ENCODE assay signal across 13 cellular contexts in the genomic region with DNA sequence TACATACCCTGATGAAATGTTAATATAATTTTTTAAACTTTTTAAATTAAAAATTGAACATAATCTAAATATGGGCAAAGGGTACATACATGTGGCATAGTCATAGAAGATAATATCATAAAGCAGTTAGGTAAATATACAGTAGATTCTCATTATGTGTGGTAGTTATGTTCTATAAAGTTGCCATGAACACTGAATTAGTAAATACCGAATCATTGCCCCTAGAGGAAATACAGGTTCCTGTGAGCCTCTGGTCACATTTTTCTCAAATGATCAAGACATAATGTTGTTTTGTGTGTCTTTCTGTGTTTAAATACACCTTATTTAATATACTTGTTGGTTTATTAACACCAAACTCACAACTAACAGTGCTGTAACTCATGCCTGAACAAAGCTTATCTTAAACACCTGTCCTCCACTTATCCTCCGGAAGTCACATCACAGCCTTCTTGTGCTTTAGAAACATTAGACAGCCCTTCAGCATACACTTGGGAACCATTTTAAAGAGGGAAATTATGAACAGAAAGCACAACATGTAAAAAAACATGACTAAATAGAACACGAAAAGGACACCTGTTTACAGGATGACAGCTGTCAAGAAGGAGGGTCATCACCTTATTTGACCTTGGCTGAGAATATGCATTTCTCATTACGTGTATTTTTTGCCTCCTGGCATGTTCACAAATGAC.
DNase-seq lines count a peak whose midpoint lies in the region; ATAC-seq, FAIRE-seq and TF ChIP-seq lines count a peak whose summit lies in the region.
"Had no signal": no experiment of that assay in that cellular context is flagged by ENCODE, and none has a peak within 500 bp of the region (broad histone marks: within the 10 kb centered on the region; RNA-seq: fewer than 3 reads in every experiment).

No MANE protein-coding gene starts in this region.

- H3K4me1 Mint-ChIP-seq in HFFc6 (ENCODE audit: low read depth) = peaks cover 47% of the 10 kb centered on the region
- H3K4me1 Mint-ChIP-seq: activated B cell treated with CpG ODN at 0.5 μM for 24 hours; CD4-positive, alpha-beta memory T cell had no signal

- H3K9me3 Mint-ChIP-seq in HFFc6 = no peaks in the 10 kb centered on the region; the same call in 1 of the 2 replicates
- H3K9me3 Mint-ChIP-seq: activated B cell treated with CpG ODN at 0.5 μM for 24 hours; activated T-cell treated with anti-CD3 and anti-CD28 coated beads, Interleukin-2, amount 50 U/mL, for 4 hours; stimulated activated naive CD8-positive, alpha-beta T cell treated with anti-CD3 and anti-CD28 coated beads, Interleukin-15, Interleukin-2, amounts not matched to agents 100 ng/mL and 50 ng/mL, for 24 hours had no signal

- FAIRE-seq in H54 (lab: Jason Lieb, UNC) = no peak

- peaks cover 6% of the 10 kb centered on the region; the same call in 1 of the 2 replicates for H3K36me3 Mint-ChIP-seq in HFFc6 (ENCODE audit: low read depth)
- H3K36me3 Mint-ChIP-seq: CD4-positive, alpha-beta memory T cell had no signal

- no peak for TF ChIP-seq CTCF in HFFc6 (IDR thresholded peaks at IDR 0.05)

- H3K27ac Mint-ChIP-seq in HFFc6 = peak overlapping the region; percentile 95
- H3K27ac Mint-ChIP-seq: activated B cell treated with CpG ODN at 0.5 μM for 24 hours; CD4-positive, alpha-beta memory T cell; stimulated activated naive CD8-positive, alpha-beta T cell treated with anti-CD3 and anti-CD28 coated beads, Interleukin-15, Interleukin-2, amounts not matched to agents 100 ng/mL and 50 ng/mL, for 24 hours had no signal

- TF ChIP-seq POLR2A in H54 (IDR thresholded peaks at IDR 0.05; ENCODE audit: low read depth, low read length) = no peak

- H3K27me3 Mint-ChIP-seq in HFFc6 (ENCODE audit: insufficient read depth) = no peaks in the 10 kb centered on the region

- no peak for ATAC-seq in HG03175 (IDR thresholded peaks at IDR 0.05; ENCODE audit: unreplicated experiment)
- ATAC-seq: activated T-cell treated with anti-CD3 and anti-CD28 coated beads, Interleukin-2, amount 50 U/mL, for 4 hours had no signal

- no peak overlapping the region for H3K4me3 Mint-ChIP-seq in HFFc6
- H3K4me3 Mint-ChIP-seq: activated B cell treated with CpG ODN at 0.5 μM for 24 hours; activated T-cell treated with anti-CD3 and anti-CD28 coated beads, Interleukin-2, amount 50 U/mL, for 4 hours; CD4-positive, alpha-beta memory T cell; stimulated activated naive CD8-positive, alpha-beta T cell treated with anti-CD3 and anti-CD28 coated beads, Interleukin-15, Interleukin-2, amounts not matched to agents 100 ng/mL and 50 ng/mL, for 24 hours had no signal

- DNase-seq in HFFc6 = peak; percentile 57
- DNase-seq in NCI-H2029 treated with DMSO at 0.1 percent for 48 hours (lab: John Stamatoyannopoulos, UW) = peak; percentile 94
- peak; percentile 29 for DNase-seq in SHP77 treated with DMSO at 0.1 percent for 48 hours (lab: John Stamatoyannopoulos, UW)
- DNase-seq in myocyte (ENCODE audit: low read depth) = peak; percentile 45
- no peak for DNase-seq in H54 (ENCODE audit: insufficient read length, low spot score)
- DNase-seq in anterior cingulate cortex (lab: John Stamatoyannopoulos, UW) = no peak
- DNase-seq: activated B cell treated with CpG ODN at 0.5 μM for 24 hours; activated T-cell treated with anti-CD3 and anti-CD28 coated beads, Interleukin-2, amount 50 U/mL, for 4 hours; CD4-positive, alpha-beta memory T cell; effector memory CD4-positive, alpha-beta T cell; stimulated activated CD4-positive, alpha-beta T cell treated with anti-CD3 and anti-CD28 coated beads, Interleukin-4, amount 100 ng/mL, for 4 hours had no signal

Comparison
In these comparisons a context has a peak if more than half of its experiments do, and no peak if none do; other contexts are left out.
1. DNase-seq: peak in HFFc6 (single experiment), NCI-H2029 treated with DMSO at 0.1 percent for 48 hours (single experiment), SHP77 treated with DMSO at 0.1 percent for 48 hours (single experiment) and myocyte (single experiment); none in H54 (single experiment) and anterior cingulate cortex (0 of 58).